ENCODE assay signal across 23 cellular contexts in genomic region chrX:10485331-10485730, GRCh38.
A peak's percentile ranks its signal among the peaks of the same experiment; 100 is the strongest.
DNase-seq lines count a peak whose midpoint lies in the region; ATAC-seq, FAIRE-seq and TF ChIP-seq lines count a peak whose summit lies in the region.
"Had no signal": no experiment of that assay in that cellular context is flagged by ENCODE, and none has a peak within 500 bp of the region (broad histone marks: within the 10 kb centered on the region; RNA-seq: fewer than 3 reads in every experiment).

No MANE protein-coding gene starts in this region.

- in situ Hi-C loops in GM23248 (cut with MboI) = loop anchor here (25.0 kb wide), 2 partner anchors 98 to 273 kb away; no protein-coding TSS in a partner anchor

- no peaks in the 10 kb centered on the region for H3K79me2 ChIP-seq in GM23248 (ENCODE audit: insufficient read depth)

- no peak overlapping the region for H2AFZ ChIP-seq in GM23248

- 69 to 77% methylated on average over 3 of the region's 3 CpGs for WGBS in GM23248 (ENCODE audit: low coverage in 1 of 2, low lambda C conversion rate in 2 of 2, missing lambda C conversion rate in 2 of 2), 2 experiments
- WGBS in pancreas, 2 donors = 70 to 93% methylated on average over 3 of the region's 3 CpGs

- no peaks in the 10 kb centered on the region for H3K9me2 ChIP-seq in GM23248 (ENCODE audit: insufficient read depth)

- H3K4me2 ChIP-seq in GM23248 (ENCODE audit: unreplicated experiment) = peak overlapping the region; percentile 28

- CTCF ChIA-PET in GM10248 (lab: Yijun Ruan, JAX) = interaction anchor here (0.6 kb wide), 1 partner anchor 669 kb away, joined by 3 read pairs; no protein-coding TSS in a partner anchor

- peaks cover 19% of the 10 kb centered on the region; the same call in 1 of the 2 replicates for H3F3A ChIP-seq in GM23248 (ENCODE audit: insufficient read depth)

- peak overlapping the region; percentile 48 for H3K27ac ChIP-seq in GM23248
- H3K27ac ChIP-seq in SJCRH30 = peak overlapping the region; percentile 42; the same call in 1 of the 2 replicates
- H3K27ac ChIP-seq in pancreas = no peak overlapping the region
- H3K27ac ChIP-seq: colonic mucosa had no signal

- intact Hi-C loops in pancreas (cut with DNase I) = no loop called here

- H3K4me1 ChIP-seq in GM23248 (ENCODE audit: insufficient read depth) (peaks cover 28% of the 10 kb centered on the region), SJCRH30 (peaks cover 29% of the 10 kb centered on the region), pancreas (peaks cover 0 to 3% (median 0%) of the 10 kb centered on the region in 3 donors)
- H3K4me1 ChIP-seq: colonic mucosa had no signal

- TF ChIP-seq CTCF in pancreas (IDR thresholded peaks at IDR 0.05) (no peak), GM10248 (IDR thresholded peaks at IDR 0.05; ENCODE audit: control extremely low read depth, extremely low read depth, low read depth, missing control alignments) (no peak)

- H3K4me3 ChIP-seq in GM23248 = no peak overlapping the region
- no peak overlapping the region for H3K4me3 ChIP-seq in SJCRH30
- no peak overlapping the region for H3K4me3 ChIP-seq in pancreas
- H3K4me3 ChIP-seq: colonic mucosa had no signal

- H3K27me3 ChIP-seq in GM23248 (replicated peaks; ENCODE audit: insufficient read depth) (no peaks in the 10 kb centered on the region), SJCRH30 (no peaks in the 10 kb centered on the region), pancreas (no peaks in the 10 kb centered on the region)
- H3K27me3 ChIP-seq: brain microvascular endothelial cell, colonic mucosa had no signal

- no peak overlapping the region for H3K9ac ChIP-seq in GM23248

- FAIRE-seq in pancreas (lab: Jason Lieb, UNC) = peak; percentile 78
- FAIRE-seq: urothelium cell line had no signal

- POLR2A ChIA-PET in GM10248 (lab: Yijun Ruan, JAX) = no interaction called here

- H3K36me3 ChIP-seq in GM23248 (ENCODE audit: low read depth) = no peaks in the 10 kb centered on the region
- peaks cover 30% of the 10 kb centered on the region for H3K36me3 ChIP-seq in SJCRH30
- H3K36me3 ChIP-seq in pancreas = no peaks in the 10 kb centered on the region
- H3K36me3 ChIP-seq: brain microvascular endothelial cell, colonic mucosa had no signal

- no peaks in the 10 kb centered on the region for H4K20me1 ChIP-seq in GM23248 (ENCODE audit: insufficient read depth)

- no peak for ATAC-seq in pancreas
- ATAC-seq in stimulated activated naive CD8-positive, alpha-beta T cell treated with anti-CD3 and anti-CD28 coated beads, Interleukin-15, Interleukin-2, amounts not matched to agents 100 U/mL and 50 U/mL, for 24 hours = no peak
- ATAC-seq: effector memory CD8-positive, alpha-beta T cell; sciatic nerve; stimulated activated naive B cell treated with anti-CD40 and anti-IgM and Interleukin-4, amounts not matched to agents 10 μg/mL and 1 μg/mL and 100 μg/mL, for 72 hours had no signal

- peak; percentile 38 for DNase-seq in GM23248
- DNase-seq in SJCRH30 = no peak
- peak; percentile 36 for DNase-seq in fibroblast of peridontal ligament (ENCODE audit: extremely low read depth)
- DNase-seq in pancreas = no peak
- DNase-seq in GM10248 (ENCODE audit: extremely low spot score) = no peak
- DNase-seq in NOMO-1 treated with DMSO at 0.1 percent for 48 hours (lab: John Stamatoyannopoulos, UW; ENCODE audit: unreplicated experiment) = no peak
- no peak for DNase-seq in stimulated activated naive CD8-positive, alpha-beta T cell treated with anti-CD3 and anti-CD28 coated beads, Interleukin-15, Interleukin-2, amounts not matched to agents 100 U/mL and 50 U/mL, for 24 hours
- DNase-seq: activated B cell treated with CpG ODN at 0.5 μM for 24 hours; activated CD4-positive, alpha-beta T cell treated with anti-CD3 and anti-CD28 coated beads, Interleukin-2, amount 50 U/mL, for 1 hour; activated naive CD4-positive, alpha-beta T cell treated with anti-CD3 and anti-CD28 coated beads for 36 hours; brain microvascular endothelial cell; CD4-positive, CD25-positive, alpha-beta regulatory T cell; colonic mucosa; effector memory CD8-positive, alpha-beta T cell; NCI-H1092; NCI-H187; NCI-H526; NK-92 treated with Interleukin-12 subunit alpha and Interleukin-12 subunit beta, amount 100 ng/mL, for 24 hours; SHP77 treated with DMSO at 0.1 percent for 48 hours; stimulated activated CD4-positive, alpha-beta T cell treated with anti-CD3 and anti-CD28 coated beads, Interleukin-15, amount 100 ng/mL, for 24 hours; stimulated activated naive B cell treated with anti-CD40 and anti-IgM and Interleukin-4, amounts not matched to agents 10 μg/mL and 1 μg/mL and 100 μg/mL, for 72 hours had no signal

- no peaks in the 10 kb centered on the region for H3K9me3 ChIP-seq in GM23248 (ENCODE audit: low read depth)
- H3K9me3 ChIP-seq in SJCRH30 (replicated peaks) = no peaks in the 10 kb centered on the region
- no peaks in the 10 kb centered on the region for H3K9me3 ChIP-seq in pancreas
- H3K9me3 ChIP-seq: colonic mucosa had no signal

Comparison
In these comparisons a context has a peak if more than half of its experiments do, and no peak if none do; other contexts are left out.
1. DNase-seq: peak in GM23248 (single experiment) and fibroblast of peridontal ligament (single experiment); none in SJCRH30 (0 of 2), pancreas (0 of 6), GM10248 (single experiment), NOMO-1 treated with DMSO at 0.1 percent for 48 hours (single experiment) and stimulated activated naive CD8-positive, alpha-beta T cell treated with anti-CD3 and anti-CD28 coated beads, Interleukin-15, Interleukin-2, amounts not matched to agents 100 U/mL and 50 U/mL, for 24 hours (single experiment).
2. H3K27ac ChIP-seq: peak in GM23248 (single experiment) and SJCRH30 (single experiment); none in pancreas (0 of 4).